ENCODE assay signal across 17 cellular contexts in genomic region chr16:49605536-49606241, GRCh38.
"Had no signal": no experiment of that assay in that cellular context is flagged by ENCODE, and none has a peak within 500 bp of the region (broad histone marks: within the 10 kb centered on the region; RNA-seq: fewer than 3 reads in every experiment).

No MANE protein-coding gene starts in this region.

- ATAC-seq: gastroesophageal sphincter, right cardiac atrium, SK-N-SH treated with all-trans-retinoic acid at 6 μM for 48 hours had no signal

- H3K9me3 ChIP-seq: ascending aorta, breast epithelium, gastroesophageal sphincter had no signal

- H3K27ac Mint-ChIP-seq: activated CD4-positive, alpha-beta T cell treated with anti-CD3 and anti-CD28 coated beads, Interleukin-2, amount 10 ng/mL, durations not matched to agents 24 days and 14 days; activated naive CD4-positive, alpha-beta T cell treated with anti-CD3 and anti-CD28 coated beads, Interleukin-2, amount 10 ng/mL, durations not matched to agents 7 days and 5 days; progenitor cell of endocrine pancreas had no signal

- H3K4me1 Mint-ChIP-seq: activated CD4-positive, alpha-beta T cell treated with anti-CD3 and anti-CD28 coated beads, Interleukin-2, amount 10 ng/mL, durations not matched to agents 24 days and 14 days; activated naive CD4-positive, alpha-beta T cell treated with anti-CD3 and anti-CD28 coated beads, Interleukin-2, amount 10 ng/mL, durations not matched to agents 7 days and 5 days had no signal

- H3K9me3 Mint-ChIP-seq: activated CD4-positive, alpha-beta T cell treated with anti-CD3 and anti-CD28 coated beads, Interleukin-2, amount 10 ng/mL, durations not matched to agents 24 days and 14 days; activated naive CD4-positive, alpha-beta T cell treated with anti-CD3 and anti-CD28 coated beads, Interleukin-2, amount 10 ng/mL, durations not matched to agents 7 days and 5 days had no signal

- FAIRE-seq: islet of Langerhans had no signal

- H3K4me3 ChIP-seq: ascending aorta, breast epithelium, gastroesophageal sphincter, skin epidermis had no signal

- H3K27ac ChIP-seq: ascending aorta, breast epithelium, gastroesophageal sphincter, skin epidermis, WERI-Rb-1 had no signal

- H3K4me1 ChIP-seq: breast epithelium had no signal

- H3K4me3 Mint-ChIP-seq: activated CD4-positive, alpha-beta T cell treated with anti-CD3 and anti-CD28 coated beads, Interleukin-2, amount 10 ng/mL, durations not matched to agents 24 days and 14 days; activated naive CD4-positive, alpha-beta T cell treated with anti-CD3 and anti-CD28 coated beads, Interleukin-2, amount 10 ng/mL, durations not matched to agents 7 days and 5 days had no signal

- H3K27me3 Mint-ChIP-seq: progenitor cell of endocrine pancreas had no signal

- H3K27me3 ChIP-seq: ascending aorta, breast epithelium, gastroesophageal sphincter had no signal

- H3K36me3 ChIP-seq: ascending aorta, breast epithelium, gastroesophageal sphincter, WERI-Rb-1 had no signal

- DNase-seq: activated CD4-positive, alpha-beta T cell treated with anti-CD3 and anti-CD28 coated beads, Interleukin-2, amount 10 ng/mL, durations not matched to agents 24 days and 14 days; activated naive CD4-positive, alpha-beta T cell treated with anti-CD3 and anti-CD28 coated beads, Interleukin-2, amount 10 ng/mL, durations not matched to agents 7 days and 5 days; activated T-cell treated with anti-CD3 and anti-CD28 coated beads, Interleukin-2, amount 50 U/mL, for 1 hour; erythroblast; nucleus accumbens; right cardiac atrium; stimulated activated CD4-positive, alpha-beta T cell treated with anti-CD3 and anti-CD28 coated beads, Interleukin-4, amount 100 ng/mL, for 24 hours; stimulated activated naive CD4-positive, alpha-beta T cell; trophoblast cell; WERI-Rb-1 had no signal

- H3K36me3 Mint-ChIP-seq: activated naive CD4-positive, alpha-beta T cell treated with anti-CD3 and anti-CD28 coated beads, Interleukin-2, amount 10 ng/mL, durations not matched to agents 7 days and 5 days had no signal
